9 cellular contexts compared by ENCODE assay signal in the genomic region with DNA sequence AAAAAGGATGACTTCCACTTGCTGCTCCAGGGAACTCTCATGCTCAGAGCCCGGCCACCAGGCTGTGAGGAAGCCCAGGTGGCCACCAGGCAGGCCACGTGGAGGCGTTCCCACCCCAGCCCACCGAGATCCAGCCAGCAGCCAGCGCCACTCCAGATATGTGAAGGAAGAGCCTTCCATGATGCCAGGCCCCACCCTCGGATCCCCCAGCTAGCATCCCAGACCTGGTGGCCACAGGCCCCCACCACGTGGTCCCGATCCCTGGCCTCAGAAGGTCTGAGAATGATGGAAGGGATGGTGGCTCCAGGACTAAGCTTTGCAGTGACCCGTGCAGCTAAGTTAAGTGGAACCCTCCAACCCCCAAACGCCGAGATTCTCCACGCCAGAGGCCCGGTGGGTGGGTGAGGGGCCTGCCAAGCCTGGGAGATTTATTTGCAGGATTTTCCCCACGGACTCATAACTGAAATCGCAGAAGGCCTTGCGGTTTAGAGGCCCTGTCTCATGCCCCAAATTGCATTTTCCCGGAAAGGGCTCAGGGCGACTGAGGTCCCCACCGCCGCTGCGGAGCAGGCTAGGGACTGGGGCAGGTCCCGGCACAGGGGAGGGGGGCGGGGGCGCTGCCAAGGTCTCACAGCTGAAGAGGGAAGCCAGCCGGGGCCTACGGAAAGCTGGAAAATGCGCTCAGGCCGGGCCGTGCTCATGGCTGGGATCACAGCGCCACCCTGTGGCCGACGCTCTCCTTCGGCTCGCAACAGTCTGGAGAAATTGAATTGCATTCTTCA. TPM values are rescaled to one million over a fixed set of nuclear protein-coding genes. Genes with fewer than 3 reads are reported as not detected.
A peak's percentile ranks its signal among the peaks of the same experiment; 100 is the strongest.
DNase-seq lines count a peak whose midpoint lies in the region; ATAC-seq and TF ChIP-seq lines count a peak whose summit lies in the region.
"Had no signal": no experiment of that assay in that cellular context is flagged by ENCODE, and none has a peak within 500 bp of the region (broad histone marks: within the 10 kb centered on the region; RNA-seq: fewer than 3 reads in every experiment).

No MANE protein-coding gene starts in this region.

- H3K36me3 ChIP-seq in RWPE2 (ENCODE audit: low read depth) = no peaks in the 10 kb centered on the region

- no peaks in the 10 kb centered on the region for H3K9me3 ChIP-seq in RWPE2 (ENCODE audit: severe bottlenecking)

- peak; percentile 45 for DNase-seq in ACHN
- peak; percentile 56 to 64 for DNase-seq in Kasumi-1 (lab: John Stamatoyannopoulos, UW)
- DNase-seq in RWPE2 (ENCODE audit: low spot score) = no peak
- peak; percentile 40 for DNase-seq in amniotic epithelial cell (ENCODE audit: low read depth)
- peak; percentile 87 for DNase-seq in cardiac septum (ENCODE audit: low spot score)
- peak; percentile 94 for DNase-seq in posterior vena cava (ENCODE audit: low spot score)
- DNase-seq: naive B cell had no signal

- TF ChIP-seq CTCF in GM12874 (IDR thresholded peaks at IDR 0.05; ENCODE audit: insufficient read depth, low read depth, low read length) (peak; percentile 88), RWPE2 (IDR thresholded peaks at IDR 0.05; ENCODE audit: poor library complexity, severe bottlenecking) (peak; percentile 91)

- peaks cover 7% of the 10 kb centered on the region for H3K27me3 ChIP-seq in RWPE2 (ENCODE audit: insufficient read depth, poor library complexity, severe bottlenecking)

- H3K4me3 ChIP-seq in RWPE2 (ENCODE audit: severe bottlenecking) = no peak overlapping the region

- no peak overlapping the region for H3K27ac ChIP-seq in RWPE2 (ENCODE audit: poor library complexity, severe bottlenecking)

- no peaks in the 10 kb centered on the region for H3K4me1 ChIP-seq in RWPE2 (ENCODE audit: insufficient read depth, poor library complexity, severe bottlenecking)

- in situ Hi-C loops in ACHN (cut with HindIII; ENCODE audit: low pct_ligation_motif_present, low pct_unique_long_range_greater_than_20kb, low sequenced_read_pairs) = no loop called here

- intact Hi-C loops in cardiac septum (cut with DNase I) = loop anchor here (5.0 to 10.0 kb wide), 2 partner anchors 756 to 983 kb away; no protein-coding TSS in a partner anchor
- intact Hi-C loops in posterior vena cava (cut with DNase I) = loop anchor here (1.0 to 10.0 kb wide), 3 partner anchors 19 to 753 kb away; no protein-coding TSS in a partner anchor

- ATAC-seq in RWPE2 (ENCODE audit: low read depth) = peak; percentile 80
- ATAC-seq in GM18519 (IDR thresholded peaks at IDR 0.05; ENCODE audit: low FRiP score, unreplicated experiment) = no peak

RNA-seq across cellular contexts. Expression of a gene that starts 31.1 kb away (rescaled TPM):
- total RNA-seq in cardiac septum (1.6 TPM), posterior vena cava (1 to 10 TPM; 2.5 to 3.4 TPM)
